ENCODE assay signal across 19 cellular contexts in genomic region chr16:14338236-14338635, GRCh38.
"Had no signal": no experiment of that assay in that cellular context is flagged by ENCODE, and none has a peak within 500 bp of the region (broad histone marks: within the 10 kb centered on the region; RNA-seq: fewer than 3 reads in every experiment).

No MANE protein-coding gene starts in this region.

- FAIRE-seq: RCC 7860 had no signal

- H3K4me2 ChIP-seq: SK-N-SH had no signal

- H3K36me3 ChIP-seq: MG63 had no signal

- H3K9me3 ChIP-seq: SK-N-SH had no signal

- DNase-seq: Karpas-422, KG1, MG63, NCI-H1092, NCI-H1105 treated with DMSO at 0.1 percent for 48 hours, NCI-H1417 treated with DMSO at 0.1 percent for 48 hours, NCI-H1694 treated with DMSO at 0.1 percent for 48 hours, NCI-H1930, NCI-H2081, NCI-H2107, NCI-H2227 treated with DMSO at 0.1 percent for 48 hours, NCI-H524 treated with DMSO at 0.1 percent for 48 hours, NCI-H69, Right ventricle myocardium superior, RPMI8226, SK-N-SH, SW 1271, T-cell had no signal

- H3K4me3 ChIP-seq: MG63 had no signal

- ATAC-seq: T-cell had no signal

- H3K9ac ChIP-seq: SK-N-SH had no signal
